In genomic region chr14:61638595-61639391, GRCh38 we compare ENCODE assay signal across 1 cellular context.
TF ChIP-seq lines count a peak whose summit lies in the region.

No MANE protein-coding gene starts in this region.

TF ChIP-seq in HEK293, 187 proteins besides CTCF, POLR2A, EP300 and RAD21 (continued from another document and continues in another):
- TF ChIP-seq ZBTB6 (tag by site-specific recombination; IDR thresholded peaks at IDR 0.05) (no peak), ZNF692 (tag by site-specific recombination; IDR thresholded peaks at IDR 0.05) (peak; percentile 47; the same call in 1 of the 2 replicates), ZNF560 (tag by site-specific recombination; IDR thresholded peaks at IDR 0.05; ENCODE audit: borderline replicate concordance) (no peak), ZNF404 (tag by site-specific recombination; IDR thresholded peaks at IDR 0.05) (no peak), ZSCAN18 (tag by site-specific recombination; IDR thresholded peaks at IDR 0.05) (no peak), ZNF585B (tag by site-specific recombination; IDR thresholded peaks at IDR 0.05) (no peak), ZNF184 (tag by site-specific recombination; IDR thresholded peaks at IDR 0.05) (no peak), ZNF37A (tag by site-specific recombination; IDR thresholded peaks at IDR 0.05) (no peak), ZNF654 (tag by site-specific recombination; IDR thresholded peaks at IDR 0.05; ENCODE audit: low read depth) (no peak), YY1 (tag by site-specific recombination; IDR thresholded peaks at IDR 0.05) (no peak), ZNF366 (tag by site-specific recombination; conservative IDR thresholded peaks at IDR 0.05) (peak; percentile 65; the same call in 1 of the 2 replicates), ZBTB49 (tag by site-specific recombination; IDR thresholded peaks at IDR 0.05; ENCODE audit: low read depth) (no peak), ZFP37 (tag by site-specific recombination; IDR thresholded peaks at IDR 0.05) (no peak), ZNF18 (tag by site-specific recombination; IDR thresholded peaks at IDR 0.05) (no peak), ZNF174 (tag by site-specific recombination; IDR thresholded peaks at IDR 0.05) (no peak), ZNF138 (tag by site-specific recombination; IDR thresholded peaks at IDR 0.05; ENCODE audit: borderline replicate concordance) (no peak), ZNF140 (tag by site-specific recombination; IDR thresholded peaks at IDR 0.05) (no peak), ZNF155 (tag by site-specific recombination; IDR thresholded peaks at IDR 0.05) (no peak), ZNF843 (tag by site-specific recombination; IDR thresholded peaks at IDR 0.05) (peak; percentile 78), MYNN (tag by site-specific recombination; IDR thresholded peaks at IDR 0.05; ENCODE audit: borderline replicate concordance) (no peak), ZNF121 (tag by site-specific recombination; IDR thresholded peaks at IDR 0.05) (no peak), KLF1 (tag by site-specific recombination; IDR thresholded peaks at IDR 0.05) (no peak), ZNF24 (tag by site-specific recombination; IDR thresholded peaks at IDR 0.05) (no peak), GFI1B (tag by site-specific recombination; IDR thresholded peaks at IDR 0.05) (no peak), ZNF677 (tag by site-specific recombination; IDR thresholded peaks at IDR 0.05) (no peak), ZNF391 (tag by site-specific recombination; IDR thresholded peaks at IDR 0.05; ENCODE audit: borderline replicate concordance, low read depth) (no peak), EGR2 (tag by site-specific recombination; IDR thresholded peaks at IDR 0.05; ENCODE audit: low read depth) (no peak), ZNF248 (tag by site-specific recombination; IDR thresholded peaks at IDR 0.05) (no peak), ZSCAN23 (tag by site-specific recombination; IDR thresholded peaks at IDR 0.05) (no peak), REPIN1 (tag by site-specific recombination; IDR thresholded peaks at IDR 0.05; ENCODE audit: low read depth) (no peak), ZBTB7A (tag by site-specific recombination; IDR thresholded peaks at IDR 0.05; ENCODE audit: low read depth) (no peak), ZNF521 (tag by site-specific recombination; IDR thresholded peaks at IDR 0.05) (no peak), ELK4 (IDR thresholded peaks at IDR 0.05; ENCODE audit: borderline replicate concordance, low read depth, low read length) (no peak), GLI4 (tag by site-specific recombination; IDR thresholded peaks at IDR 0.05) (no peak), ZNF10 (tag by site-specific recombination; IDR thresholded peaks at IDR 0.05) (peak; percentile 72; the same call in 1 of the 2 replicates), ZNF514 (tag by site-specific recombination; IDR thresholded peaks at IDR 0.05) (no peak), WT1 (tag by site-specific recombination; IDR thresholded peaks at IDR 0.05) (no peak), OSR2 (tag by site-specific recombination; IDR thresholded peaks at IDR 0.05) (peak; percentile 93), ZBTB44 (tag by site-specific recombination; IDR thresholded peaks at IDR 0.05) (peak; percentile 93), ZSCAN4 (tag by site-specific recombination; IDR thresholded peaks at IDR 0.05) (no peak), ZNF423 (tag by site-specific recombination; IDR thresholded peaks at IDR 0.05) (no peak), BCL11B (tag by site-specific recombination; IDR thresholded peaks at IDR 0.05; ENCODE audit: low read depth) (no peak), ZFP41 (tag by site-specific recombination; IDR thresholded peaks at IDR 0.05; ENCODE audit: borderline replicate concordance) (no peak), ZNF157 (tag by site-specific recombination; IDR thresholded peaks at IDR 0.05) (no peak), ZNF747 (tag by site-specific recombination; IDR thresholded peaks at IDR 0.05) (no peak), ZNF830 (tag by site-specific recombination; IDR thresholded peaks at IDR 0.05; ENCODE audit: low read depth) (no peak), ZNF621 (tag by site-specific recombination; IDR thresholded peaks at IDR 0.05) (no peak), TRIM28 (IDR thresholded peaks at IDR 0.05; ENCODE audit: borderline replicate concordance, low read length) (no peak), GLIS1 (tag by site-specific recombination; IDR thresholded peaks at IDR 0.05) (no peak), ZNF548 (tag by site-specific recombination; IDR thresholded peaks at IDR 0.05) (no peak), HOXC10 (CRISPR knock-in tag; IDR thresholded peaks at IDR 0.05) (no peak), ZNF510 (tag by site-specific recombination; IDR thresholded peaks at IDR 0.05; ENCODE audit: insufficient replicate concordance) (no peak), REST (tag by site-specific recombination; IDR thresholded peaks at IDR 0.05) (no peak), SP7 (tag by site-specific recombination; IDR thresholded peaks at IDR 0.05) (0 out of 2 replicates have a peak, but pooled peaks have one; percentile 24), ZBTB8A (tag by site-specific recombination; IDR thresholded peaks at IDR 0.05) (peak; percentile 26; the same call in 1 of the 2 replicates), ZNF23 (tag by site-specific recombination; IDR thresholded peaks at IDR 0.05; ENCODE audit: borderline replicate concordance) (no peak), ZNF623 (tag by site-specific recombination; IDR thresholded peaks at IDR 0.05) (no peak), ZNF777 (tag by site-specific recombination; IDR thresholded peaks at IDR 0.05; ENCODE audit: borderline replicate concordance) (no peak), ZNF266 (tag by site-specific recombination; IDR thresholded peaks at IDR 0.05; ENCODE audit: low read depth) (no peak), KLF10 (tag by site-specific recombination; IDR thresholded peaks at IDR 0.05) (no peak), GLI2 (tag by site-specific recombination; IDR thresholded peaks at IDR 0.05; ENCODE audit: borderline replicate concordance, low read depth) (0 out of 2 replicates have a peak, but pooled peaks have one; percentile 1)
